In the genomic region with DNA sequence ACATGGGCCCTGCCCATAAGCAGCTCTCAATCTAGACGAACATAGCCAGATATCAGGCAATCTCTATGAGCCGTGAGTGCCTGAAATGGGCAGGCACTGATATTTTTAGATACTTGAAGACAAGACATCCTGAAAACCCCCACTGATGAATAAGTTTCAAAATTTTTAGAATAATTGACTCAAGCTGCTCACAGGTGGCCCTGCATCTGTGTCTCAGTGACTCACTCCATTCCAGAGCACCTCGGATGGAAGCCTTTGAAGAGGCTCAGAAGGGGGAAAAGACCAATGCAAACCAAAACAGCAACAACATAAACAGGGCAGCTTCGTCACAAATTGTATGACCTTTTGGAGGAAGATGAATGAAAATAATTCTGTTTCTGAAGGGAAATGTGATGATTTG, we compare ENCODE assay signal across 19 cellular contexts. TPM values are rescaled to one million over a fixed set of nuclear protein-coding genes. Genes with fewer than 3 reads are reported as not detected.
DNase-seq lines count a peak whose midpoint lies in the region; ATAC-seq and TF ChIP-seq lines count a peak whose summit lies in the region.
"Had no signal": no experiment of that assay in that cellular context is flagged by ENCODE, and none has a peak within 500 bp of the region (broad histone marks: within the 10 kb centered on the region; RNA-seq: fewer than 3 reads in every experiment).

No MANE protein-coding gene starts in this region.

- in situ Hi-C loops in astrocyte of the spinal cord (cut with HindIII; ENCODE audit: low sequenced_read_pairs): no loop called here

- peak overlapping the region; percentile 25 for H3K27ac Mint-ChIP-seq in HFFc6
- H3K27ac Mint-ChIP-seq: CD8-positive, alpha-beta memory T cell had no signal

- TF ChIP-seq POLR2A in GM18505 (IDR thresholded peaks at IDR 0.05; ENCODE audit: borderline replicate concordance, extremely low read depth, insufficient read depth, insufficient read length): no peak

- peak; percentile 48 for DNase-seq in AG10803 (ENCODE audit: low read depth)
- DNase-seq in HFFc6: peak; percentile 25
- peak; percentile 44 for DNase-seq in astrocyte of the spinal cord (ENCODE audit: low read depth, low spot score)
- peak; percentile 60 for DNase-seq in kidney tubule cell (ENCODE audit: low spot score)
- DNase-seq in T-helper 2 cell: no peak
- DNase-seq: CD8-positive, alpha-beta memory T cell; DMS79; H7; KG1; NCI-H1092; NCI-H146; NCI-H2081 treated with DMSO at 0.1 percent for 48 hours; NCI-H510A treated with DMSO at 0.1 percent for 48 hours; NCI-H82 had no signal

- no peaks in the 10 kb centered on the region; the same call in 1 of the 2 replicates for H3K27me3 Mint-ChIP-seq in HFFc6 (ENCODE audit: insufficient read depth)

- peak overlapping the region; percentile 22; the same call in 1 of the 2 replicates for H3K4me3 Mint-ChIP-seq in HFFc6
- H3K4me3 Mint-ChIP-seq: CD8-positive, alpha-beta memory T cell had no signal

- no peak for TF ChIP-seq CTCF in AG10803 (conservative IDR thresholded peaks at IDR 0.05; ENCODE audit: low read length)
- no peak for TF ChIP-seq CTCF in HFFc6 (IDR thresholded peaks at IDR 0.05)
- no peak for TF ChIP-seq CTCF in astrocyte of the spinal cord (IDR thresholded peaks at IDR 0.05; ENCODE audit: low read depth, low read length)

- H3K4me1 Mint-ChIP-seq in HFFc6 (ENCODE audit: low read depth): peaks cover 22% of the 10 kb centered on the region
- H3K4me1 Mint-ChIP-seq: CD8-positive, alpha-beta memory T cell had no signal

- H3K4me3 ChIP-seq in AG10803 (ENCODE audit: low read length): no peak overlapping the region
- no peak overlapping the region for H3K4me3 ChIP-seq in astrocyte of the spinal cord (ENCODE audit: low read depth, low read length)
- H3K4me3 ChIP-seq: BLaER1 treated with 17β-estradiol and CSF1 and Interleukin-3, amounts not matched to agents 10 nM and 100 nM; SK-N-MC had no signal

- ATAC-seq in GM21529 (IDR thresholded peaks at IDR 0.05; ENCODE audit: unreplicated experiment) (no peak), GM18505 (IDR thresholded peaks at IDR 0.05; ENCODE audit: unreplicated experiment) (no peak), GM19455 (IDR thresholded peaks at IDR 0.05; ENCODE audit: unreplicated experiment) (no peak)

- peaks cover 15% of the 10 kb centered on the region for H3K36me3 Mint-ChIP-seq in HFFc6 (ENCODE audit: low read depth)

- H3K9me3 Mint-ChIP-seq in HFFc6: peaks cover 22% of the 10 kb centered on the region

RNA-seq across cellular contexts. Expression of a gene that starts 42.8 kb away (rescaled TPM):
- 1 to 10 TPM; 2.2 to 4.3 (median 2.8) TPM for total RNA-seq in HFFc6 (2021; fragmentation: NEBNext Ultra II Directional; extraction: Animal tissue kit (Norgen Biotek cat#: 25700))

RNA-seq across cellular contexts. Expression of a gene that starts 58.6 kb away (rescaled TPM):
- total RNA-seq in HFFc6 (2021; fragmentation: NEBNext Ultra II Directional; extraction: Animal tissue kit (Norgen Biotek cat#: 25700)): under 1 TPM in 5 of 6 experiments, not detected in 1; 0.07 to 0.15 (median 0.14) TPM
- total RNA-seq: CD8-positive, alpha-beta memory T cell had no signal

Comparison
In these comparisons a context has a peak if more than half of its experiments do, and no peak if none do; other contexts are left out.
1. DNase-seq: peak in AG10803 (single experiment), HFFc6 (single experiment), astrocyte of the spinal cord (single experiment) and kidney tubule cell (single experiment); none in T-helper 2 cell (0 of 5).